9 cellular contexts compared by ENCODE assay signal in the genomic region with DNA sequence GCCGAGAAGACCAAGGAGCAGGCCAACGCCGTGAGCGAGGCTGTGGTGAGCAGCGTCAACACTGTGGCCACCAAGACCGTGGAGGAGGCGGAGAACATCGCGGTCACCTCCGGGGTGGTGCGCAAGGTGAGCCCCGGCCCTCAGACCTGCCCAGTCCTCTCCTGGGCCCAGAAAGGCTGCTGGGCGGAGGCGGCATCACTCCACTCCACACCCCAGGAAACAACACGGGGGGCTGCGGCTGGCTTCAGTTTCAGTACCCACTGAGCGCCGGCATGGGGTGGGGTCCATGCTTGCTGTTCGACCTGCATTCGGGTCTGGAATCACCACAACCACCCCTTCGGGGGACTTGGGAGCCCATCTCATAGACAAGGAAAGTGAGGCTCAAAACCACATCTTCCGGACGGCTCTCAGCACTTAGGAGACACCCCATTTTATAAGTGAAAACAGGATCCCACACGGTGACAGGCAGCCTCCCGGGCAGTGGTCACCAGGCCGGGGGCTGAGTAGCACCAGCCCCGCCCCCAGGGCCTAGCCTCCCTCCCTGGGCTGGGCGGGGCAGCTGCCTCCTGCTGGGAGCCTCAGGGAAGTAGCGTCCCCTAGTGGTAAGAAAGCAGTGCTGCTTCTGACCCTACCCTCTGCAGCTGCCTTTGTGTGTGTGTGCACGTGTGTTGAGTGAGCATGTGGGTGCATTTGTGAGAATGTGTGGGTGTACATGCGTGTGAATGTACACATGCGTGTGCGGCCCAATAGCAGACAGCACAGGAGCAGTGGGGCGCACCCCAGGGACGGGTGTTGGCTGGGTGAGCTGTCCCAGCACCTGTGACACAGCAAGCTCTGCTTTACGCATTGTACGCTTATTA. TPM values are rescaled to one million over a fixed set of nuclear protein-coding genes. Genes with fewer than 3 reads are reported as not detected.
DNase-seq lines count a peak whose midpoint lies in the region; ATAC-seq, FAIRE-seq and TF ChIP-seq lines count a peak whose summit lies in the region.
"Had no signal": no experiment of that assay in that cellular context is flagged by ENCODE, and none has a peak within 500 bp of the region (broad histone marks: within the 10 kb centered on the region; RNA-seq: fewer than 3 reads in every experiment).

No MANE protein-coding gene starts in this region.

- no peak overlapping the region for H3K4me3 ChIP-seq in AG04450 (ENCODE audit: low read depth, low read length)
- no peak overlapping the region for H3K4me3 ChIP-seq in kidney (ENCODE audit: low read length in 2 of 2)
- H3K4me3 ChIP-seq in tibial artery: peak overlapping the region; percentile 49 to 50

- TF ChIP-seq CTCF in AG04450 (IDR thresholded peaks at IDR 0.05; ENCODE audit: low read depth, low read length) (peak; percentile 86), GM12874 (IDR thresholded peaks at IDR 0.05; ENCODE audit: insufficient read depth, low read depth, low read length) (peak; percentile 100), brain (conservative IDR thresholded peaks at IDR 0.05) (peak; percentile 54 to 76), kidney (IDR thresholded peaks at IDR 0.05; ENCODE audit: borderline replicate concordance, extremely low read depth, insufficient read depth) (peak; percentile 83), tibial artery (IDR thresholded peaks at IDR 0.05) (peak; percentile 99)

- peak overlapping the region in 1 of 5 experiments; percentile 94 for H3K27ac Mint-ChIP-seq in brain
- H3K27ac Mint-ChIP-seq: T-helper 1 cell treated with Interleukin-12 subunit alpha and Interleukin-12 subunit beta and Interleukin-4 antibody, amounts not matched to agents 30 μg/mL and 1 μg/mL, for 36 hours had no signal

- no peak overlapping the region for H3K27ac ChIP-seq in AG04450 (ENCODE audit: low read depth, low read length)
- no peak overlapping the region for H3K27ac ChIP-seq in kidney (ENCODE audit: low read depth in 2 of 2, low read length in 2 of 2)
- peak overlapping the region; percentile 91 to 94 for H3K27ac ChIP-seq in tibial artery

- no peaks in the 10 kb centered on the region for H3K9me3 Mint-ChIP-seq in brain
- H3K9me3 Mint-ChIP-seq: T-helper 1 cell treated with Interleukin-12 subunit alpha and Interleukin-12 subunit beta and Interleukin-4 antibody, amounts not matched to agents 30 μg/mL and 1 μg/mL, for 36 hours had no signal

- no peaks in the 10 kb centered on the region for H3K27me3 Mint-ChIP-seq in brain

- peak; percentile 55 for ATAC-seq in HG02763 (IDR thresholded peaks at IDR 0.05; ENCODE audit: unreplicated experiment)

- intact Hi-C loops in kidney (cut with DNase I): no loop called here
- intact Hi-C loops in tibial artery (cut with DNase I; ENCODE audit: low total_unique reads): loop anchor here (10.0 kb wide), 1 partner anchor 135 kb away; a partner anchor contains a TSS

- peaks cover 34% of the 10 kb centered on the region for H3K4me1 Mint-ChIP-seq in brain

- peak overlapping the region in 1 of 5 experiments; percentile 49 for H3K4me3 Mint-ChIP-seq in brain
- H3K4me3 Mint-ChIP-seq: T-helper 1 cell treated with Interleukin-12 subunit alpha and Interleukin-12 subunit beta and Interleukin-4 antibody, amounts not matched to agents 30 μg/mL and 1 μg/mL, for 36 hours had no signal

- no peak for DNase-seq in AG04450 (ENCODE audit: low read depth, low spot score)
- DNase-seq in NOMO-1 treated with dmso at 0.1 percent for 144 hours (lab: John Stamatoyannopoulos, UW; ENCODE audit: unreplicated experiment): peak; percentile 29
- peak; percentile 76 for DNase-seq in kidney
- peak; percentile 50 to 84 for DNase-seq in tibial artery
- no peak for DNase-seq in mucosa of gallbladder (ENCODE audit: low spot score)

- H3K27me3 ChIP-seq in AG04450 (ENCODE audit: control insufficient read depth, insufficient read depth, low read length) (no peaks in the 10 kb centered on the region), tibial artery (no peaks in the 10 kb centered on the region)

- FAIRE-seq in kidney (lab: Jason Lieb, UNC): no peak

- CTCF ChIA-PET in AG04450 (lab: Charles Lee): interaction anchor here (0.6 to 1.5 kb wide), 5 partner anchors 14 to 267 kb away, joined by 3 to 7 read pairs (median 3); no protein-coding TSS in a partner anchor

- no peak overlapping the region for H3K9ac ChIP-seq in kidney (ENCODE audit: low read length in 2 of 2)

- H3K9me3 ChIP-seq in AG04450 (ENCODE audit: control insufficient read depth, insufficient read depth, low read length) (no peaks in the 10 kb centered on the region; the same call in 1 of the 2 replicates), kidney (ENCODE audit: control insufficient read depth in 1 of 2, low read length in 2 of 2) (no peaks in the 10 kb centered on the region), tibial artery (no peaks in the 10 kb centered on the region)

- H3K36me3 ChIP-seq in kidney (ENCODE audit: control insufficient read depth in 1 of 2, insufficient read depth in 2 of 2, low read length in 2 of 2) (no peaks in the 10 kb centered on the region), tibial artery (peaks cover 0 to 6% (median 0%) of the 10 kb centered on the region in 3 donors)

- POLR2A ChIA-PET in AG04450 (lab: Yijun Ruan, JAX): interaction anchor here (0.7 to 1.3 kb wide), 3 partner anchors 9 to 18 kb away, joined by 5 to 6 read pairs (median 5); no protein-coding TSS in a partner anchor

- no peaks in the 10 kb centered on the region for H3K36me3 Mint-ChIP-seq in brain

- H3K4me1 ChIP-seq in kidney (ENCODE audit: control insufficient read depth in 1 of 2, insufficient read depth in 1 of 2, low read depth in 1 of 2, low read length in 2 of 2) (peaks cover 6 to 24% of the 10 kb centered on the region in 2 donors), tibial artery (peaks cover 5 to 78% (median 74%) of the 10 kb centered on the region in 4 donors)

RNA-seq across cellular contexts. Expression of a gene that starts 1.8 kb away (rescaled TPM):
- polyA plus RNA-seq in AG04450 (2011; rRNA removed) (4.6 and 5.3 TPM in 2 replicates), brain (ENCODE audit: insufficient read depth, low read depth, low replicate concordance) (154 TPM), kidney (ENCODE audit: insufficient read depth, low read depth, low replicate concordance) (92.8 TPM)
- 2.6 and 2.9 TPM in 2 replicates for polyA minus RNA-seq in AG04450 (2011; rRNA and poly(A)+ RNA removed)
- total RNA-seq in kidney (41.3 TPM), mucosa of gallbladder (15.8 TPM)

RNA-seq across cellular contexts. Expression of a gene that starts 2.8 kb away (rescaled TPM):
- polyA plus RNA-seq in AG04450 (2011; rRNA removed) (0.55 and 0.69 TPM in 2 replicates), brain (ENCODE audit: insufficient read depth, low read depth, low replicate concordance) (11.5 TPM), kidney (ENCODE audit: insufficient read depth, low read depth, low replicate concordance) (19.9 TPM)
- 0.28 and 1.6 TPM in 2 replicates for polyA minus RNA-seq in AG04450 (2011; rRNA and poly(A)+ RNA removed)
- total RNA-seq in kidney (65.9 TPM), mucosa of gallbladder (17.4 TPM)

RNA-seq across cellular contexts. Expression of a gene that starts 8.0 kb away (rescaled TPM):
- 3.9 and 5.9 TPM in 2 replicates for polyA plus RNA-seq in AG04450 (2011; rRNA removed)
- polyA minus RNA-seq in AG04450 (2011; rRNA and poly(A)+ RNA removed): 0.37 and 0.56 TPM in 2 replicates
- polyA plus RNA-seq in brain (ENCODE audit: insufficient read depth, low read depth, low replicate concordance): 84.5 TPM
- total RNA-seq in kidney: 357 TPM
- polyA plus RNA-seq in kidney (ENCODE audit: insufficient read depth, low read depth, low replicate concordance): 897 TPM
- total RNA-seq in mucosa of gallbladder: 25.4 TPM

RNA-seq across cellular contexts. Expression of a gene that starts 59.9 kb away (rescaled TPM):
- polyA plus RNA-seq in AG04450 (2011; rRNA removed) (not detected in 2 replicates), brain (ENCODE audit: insufficient read depth, low read depth, low replicate concordance) (not detected), kidney (ENCODE audit: insufficient read depth, low read depth, low replicate concordance) (not detected)
- not detected in 2 replicates for polyA minus RNA-seq in AG04450 (2011; rRNA and poly(A)+ RNA removed)
- total RNA-seq in kidney (not detected), mucosa of gallbladder (not detected)

Comparison
In these comparisons a context has a peak if more than half of its experiments do, and no peak if none do; other contexts are left out.
1. DNase-seq: peak in NOMO-1 treated with dmso at 0.1 percent for 144 hours (single experiment), kidney (single experiment) and tibial artery (2 of 2); none in AG04450 (single experiment) and mucosa of gallbladder (single experiment).
2. H3K27ac ChIP-seq: peak in tibial artery (2 of 2); none in AG04450 (single experiment) and kidney (0 of 2).
3. H3K4me3 ChIP-seq: peak in tibial artery (2 of 2); none in AG04450 (single experiment) and kidney (0 of 2).
4. RNA of a gene that starts 1.8 kb away (polyA plus RNA-seq): 154 TPM in brain (single experiment) and 92.8 TPM in kidney (single experiment); 4.6 to 5.3 TPM in AG04450; every median in the first group is over 10 times any median in the second.
5. RNA of a gene that starts 8.0 kb away (polyA plus RNA-seq): 897 TPM in kidney (single experiment) and 84.5 TPM in brain (single experiment); 3.9 to 5.9 TPM in AG04450; every median in the first group is over 10 times any median in the second.
6. Peak in every context shown above with its lines, with median percentiles within 50 percentile points of each other: CTCF ChIP-seq.